Comparison of ENCODE assay signal across 8 cellular contexts in genomic region chr7:727104-727805, GRCh38. TPM values are rescaled to one million over a fixed set of nuclear protein-coding genes. Genes with fewer than 3 reads are reported as not detected.
DNase-seq lines count a peak whose midpoint lies in the region; ATAC-seq and TF ChIP-seq lines count a peak whose summit lies in the region.

TSS of gene PRKAR1B (minus strand) at chr7:727281. CDS start at chr7:711505, 15,776 bp downstream.

- H3K4me1 Mint-ChIP-seq in activated CD4-positive, alpha-beta memory T cell treated with anti-CD3 and anti-CD28 coated beads for 36 hours (ENCODE audit: low read depth): peaks cover 27% of the 10 kb centered on the region
- H3K4me1 Mint-ChIP-seq in naive B cell: peaks cover 29 to 31% (median 29%) of the 10 kb centered on the region in 3 donors

- H3K9me3 Mint-ChIP-seq in activated CD4-positive, alpha-beta memory T cell treated with anti-CD3 and anti-CD28 coated beads for 36 hours: no peaks in the 10 kb centered on the region
- H3K9me3 Mint-ChIP-seq in naive B cell: no peaks in the 10 kb centered on the region

- peak within 1 kb of the TSS; percentile 86 for H3K4me3 Mint-ChIP-seq in activated CD4-positive, alpha-beta memory T cell treated with anti-CD3 and anti-CD28 coated beads for 36 hours
- peak within 1 kb of the TSS; percentile 81 to 93 (median 85) for H3K4me3 Mint-ChIP-seq in naive B cell

- peaks cover 38% of the 10 kb centered on the region for H3K36me3 Mint-ChIP-seq in activated CD4-positive, alpha-beta memory T cell treated with anti-CD3 and anti-CD28 coated beads for 36 hours
- peaks cover 0 to 16% of the 10 kb centered on the region in 2 donors for H3K36me3 Mint-ChIP-seq in naive B cell

- no peaks in the 10 kb centered on the region for H3K27me3 Mint-ChIP-seq in activated CD4-positive, alpha-beta memory T cell treated with anti-CD3 and anti-CD28 coated beads for 36 hours
- H3K27me3 Mint-ChIP-seq in naive B cell: no peaks in the 10 kb centered on the region

- no peak for TF ChIP-seq CTCF in GM10266 (IDR thresholded peaks at IDR 0.05; ENCODE audit: control insufficient read depth, insufficient read depth, low read depth, missing control alignments)
- TF ChIP-seq CTCF in epithelial cell of proximal tubule (conservative IDR thresholded peaks at IDR 0.05; ENCODE audit: low read depth, low read length): no peak
- no peak for TF ChIP-seq CTCF in thoracic aorta (IDR thresholded peaks at IDR 0.05)

- no peaks in the 10 kb centered on the region for H3K9me3 ChIP-seq in thoracic aorta

- peaks cover 4% of the 10 kb centered on the region for H3K36me3 ChIP-seq in thoracic aorta

- CTCF ChIA-PET in activated CD4-positive, alpha-beta memory T cell treated with anti-CD3 and anti-CD28 coated beads for 36 hours (lab: Charles Lee): interaction anchor here (0.5 to 1.3 kb wide), 4 partner anchors 146 to 405 kb away, joined by 3 to 5 read pairs (median 4); no protein-coding TSS in a partner anchor

- H3K4me3 ChIP-seq in Jurkat, Clone E6-1 (ENCODE audit: low read length): peak within 1 kb of the TSS; percentile 74
- H3K4me3 ChIP-seq in epithelial cell of proximal tubule (ENCODE audit: low read depth, low read length) (peak within 1 kb of the TSS; percentile 82), thoracic aorta (peak within 1 kb of the TSS; percentile 77)

- POLR2A ChIA-PET in activated CD4-positive, alpha-beta memory T cell treated with anti-CD3 and anti-CD28 coated beads for 36 hours (lab: Charles Lee): interaction anchor here (0.9 kb wide), 1 partner anchor 125 kb away, joined by 3 read pairs; no protein-coding TSS in a partner anchor

- H3K27ac Mint-ChIP-seq in activated CD4-positive, alpha-beta memory T cell treated with anti-CD3 and anti-CD28 coated beads for 36 hours: peak within 1 kb of the TSS; percentile 76
- H3K27ac Mint-ChIP-seq in naive B cell: peak within 1 kb of the TSS in 5 of 6 donors; percentile 57 to 88 (median 78)

- DNase-seq in GM10266 (ENCODE audit: extremely low spot score) (peak; percentile 84), epithelial cell of proximal tubule (ENCODE audit: low read depth) (no peak), naive B cell (peak; percentile 25), thoracic aorta (ENCODE audit: low spot score) (no peak), activated gamma-delta T cell treated with Interleukin-2 at 50 U/mL for 16 hours (no peak)
- DNase-seq in Jurkat, Clone E6-1 (ENCODE audit: low read depth, low spot score): peak; percentile 22
- peak; percentile 57 for DNase-seq in activated CD4-positive, alpha-beta memory T cell treated with anti-CD3 and anti-CD28 coated beads for 36 hours

- ATAC-seq in GM21737 (IDR thresholded peaks at IDR 0.05; ENCODE audit: unreplicated experiment) (peak; percentile 30), naive B cell (ENCODE audit: low read depth in 2 of 2) (peak; percentile 42 to 49), thoracic aorta (ENCODE audit: insufficient number of reproducible peaks, low FRiP score, low read depth) (no peak)

- intact Hi-C loops in activated CD4-positive, alpha-beta memory T cell treated with anti-CD3 and anti-CD28 coated beads for 36 hours (cut with micrococcal nuclease): loop anchor here (5.0 kb wide), 2 partner anchors 145 to 205 kb away; no protein-coding TSS in a partner anchor

- peak within 1 kb of the TSS in 1 of 2 donors; percentile 69 for H3K27ac ChIP-seq in thoracic aorta

- H3K27me3 ChIP-seq in thoracic aorta (replicated peaks; ENCODE audit: insufficient read depth): no peaks in the 10 kb centered on the region

- H3K4me1 ChIP-seq in thoracic aorta (ENCODE audit: control insufficient read depth in 1 of 2, low read depth in 2 of 2): peaks cover 11 to 18% of the 10 kb centered on the region in 2 donors

RNA-seq across cellular contexts. Expression of gene PRKAR1B, which starts in this region (rescaled TPM):
- 41.9 TPM for polyA plus RNA-seq in Jurkat, Clone E6-1 (2012; ENCODE audit: insufficient read depth, insufficient read length)
- 10 to 100 TPM; 28.0 to 28.2 TPM for total RNA-seq in activated CD4-positive, alpha-beta memory T cell treated with anti-CD3 and anti-CD28 coated beads for 36 hours
- 12.2 and 23.0 TPM in 2 replicates for total RNA-seq in epithelial cell of proximal tubule
- 1 to 10 TPM; 2.9 to 5.9 (median 4.2) TPM for polyA plus RNA-seq in naive B cell (ENCODE audit: low read depth in 6 of 6)
- 10 to 100 TPM; 15.6 to 18.4 TPM for total RNA-seq in thoracic aorta

Comparison
In these comparisons a context has a peak if more than half of its experiments do, and no peak if none do; other contexts are left out.
1. DNase-seq: peak in GM10266 (single experiment), Jurkat, Clone E6-1 (single experiment), activated CD4-positive, alpha-beta memory T cell treated with anti-CD3 and anti-CD28 coated beads for 36 hours (single experiment) and naive B cell (single experiment); none in epithelial cell of proximal tubule (single experiment), thoracic aorta (single experiment) and activated gamma-delta T cell treated with Interleukin-2 at 50 U/mL for 16 hours (single experiment).
2. Peak in every context shown above with its lines, with median percentiles within 50 percentile points of each other: H3K4me3 ChIP-seq.